ENCODE assay signal across 8 cellular contexts in genomic region chr17:38751803-38752118, GRCh38. TPM values are rescaled to one million over a fixed set of nuclear protein-coding genes. Genes with fewer than 3 reads are reported as not detected.
DNase-seq lines count a peak whose midpoint lies in the region; ATAC-seq and TF ChIP-seq lines count a peak whose summit lies in the region.

No MANE protein-coding gene starts in this region.

- no peaks in the 10 kb centered on the region for H3K9me2 ChIP-seq in GM23248 (ENCODE audit: insufficient read depth)

- POLR2A ChIA-PET in CD8-positive, alpha-beta T cell (lab: Charles Lee): interaction anchor here (0.7 to 2.7 kb wide), 11 partner anchors 13 to 118 kb away, joined by 3 to 14 read pairs (median 4); partner anchors contain the start of genes CISD3, LASP1, MLLT6 and PIP4K2B
- POLR2A ChIA-PET in T-cell (lab: Charles Lee): interaction anchor here in 1 of 2 donors (1.0 kb wide), 1 partner anchor 9 kb away, joined by 4 read pairs; no protein-coding TSS in a partner anchor

- peak overlapping the region; percentile 96 for H3K4me3 Mint-ChIP-seq in CD8-positive, alpha-beta T cell
- peak overlapping the region; percentile 88 to 99 (median 99) for H3K4me3 Mint-ChIP-seq in T-cell

- peaks cover 25% of the 10 kb centered on the region for H3K27me3 ChIP-seq in CD8-positive, alpha-beta T cell (ENCODE audit: insufficient read depth, low read length)
- no peaks in the 10 kb centered on the region for H3K27me3 ChIP-seq in GM23248 (replicated peaks; ENCODE audit: insufficient read depth)
- peaks cover 0 to 27% (median 0%) of the 10 kb centered on the region in 9 donors for H3K27me3 ChIP-seq in heart left ventricle
- H3K27me3 ChIP-seq in transverse colon: no peaks in the 10 kb centered on the region

- 0 to 1% methylated on average over 32 of the region's 32 CpGs for WGBS in GM23248 (ENCODE audit: low coverage in 1 of 2, low lambda C conversion rate in 2 of 2, missing lambda C conversion rate in 2 of 2), 2 experiments
- WGBS in adipose tissue, 3 donors: 0 to 1% (median 0%) methylated on average over 32 of the region's 32 CpGs
- WGBS in heart left ventricle, 4 donors: 0 to 1% (median 0%) methylated on average over 32 of the region's 32 CpGs
- 0 to 1% methylated on average over 27 to 32 of the region's 32 CpGs for WGBS in transverse colon (ENCODE audit: low coverage in 1 of 2), 2 donors

- peak overlapping the region; percentile 70 for H3K27ac ChIP-seq in CD8-positive, alpha-beta T cell (ENCODE audit: low read depth, low read length)
- H3K27ac ChIP-seq in GM23248: peak overlapping the region; percentile 70
- H3K27ac ChIP-seq in adipose tissue (ENCODE audit: low read depth, low read length): peak overlapping the region; percentile 80
- H3K27ac ChIP-seq in heart left ventricle: peak overlapping the region in 11 of 12 donors; percentile 87 to 99 (median 97)
- peak overlapping the region; percentile 88 to 96 (median 89) for H3K27ac ChIP-seq in transverse colon

- H3F3A ChIP-seq in GM23248 (ENCODE audit: insufficient read depth): peaks cover 4% of the 10 kb centered on the region; the same call in 1 of the 2 replicates

- H4K20me1 ChIP-seq in GM23248 (ENCODE audit: insufficient read depth): no peaks in the 10 kb centered on the region

- H2AFZ ChIP-seq in GM23248: peak overlapping the region; percentile 88

- peaks cover 51% of the 10 kb centered on the region for H3K79me2 ChIP-seq in GM23248 (ENCODE audit: insufficient read depth)

- intact Hi-C loops in CD8-positive, alpha-beta T cell (cut with DNase I, micrococcal nuclease): loop anchor here (1.0 to 5.0 kb wide), 15 partner anchors 21 to 449 kb away; partner anchors contain the start of genes CISD3 (in 2 of the 2), CWC25 (in 2 of the 2), PIP4K2B (in 2 of the 2) and RPL19 (in 2 of the 2)
- intact Hi-C loops in heart left ventricle (cut with DNase I): loop anchor here in 6 of 10 donors (1.0 to 5.0 kb wide), 7 partner anchors 21 to 401 kb away; partner anchors contain the start of genes PIP4K2B (in 5 of the 6), CISD3 (in 2 of the 6), LASP1 (in 1 of the 6) and PLXDC1 (in 1 of the 6)
- intact Hi-C loops in transverse colon (cut with DNase I; ENCODE audit: low total_unique reads): no loop called here

- peaks cover 20% of the 10 kb centered on the region for H3K27me3 Mint-ChIP-seq in CD8-positive, alpha-beta T cell (ENCODE audit: low read depth)
- H3K27me3 Mint-ChIP-seq in T-cell: peaks cover 11 to 34% of the 10 kb centered on the region in 2 donors

- TF ChIP-seq EP300 in transverse colon (IDR thresholded peaks at IDR 0.05; ENCODE audit: low read depth): no peak

- H3K4me1 Mint-ChIP-seq in CD8-positive, alpha-beta T cell (ENCODE audit: low read depth): peaks cover 56% of the 10 kb centered on the region
- peaks cover 52 to 62% (median 59%) of the 10 kb centered on the region in 3 donors for H3K4me1 Mint-ChIP-seq in T-cell

- H3K9me3 Mint-ChIP-seq in CD8-positive, alpha-beta T cell: no peaks in the 10 kb centered on the region
- no peaks in the 10 kb centered on the region for H3K9me3 Mint-ChIP-seq in T-cell

- H3K4me3 ChIP-seq in CD8-positive, alpha-beta T cell (ENCODE audit: low read depth, low read length): peak overlapping the region; percentile 88
- peak overlapping the region; percentile 76 for H3K4me3 ChIP-seq in GM23248
- peak overlapping the region; percentile 30 to 99 (median 90) for H3K4me3 ChIP-seq in heart left ventricle
- peak overlapping the region; percentile 39 to 95 (median 82) for H3K4me3 ChIP-seq in transverse colon

- in situ Hi-C loops in GM23248 (cut with MboI) (no loop called here), transverse colon (cut with MboI; ENCODE audit: low pct_ligation_motif_present in 1 of 4, low pct_unique_long_range_greater_than_20kb in 1 of 4, low sequenced_read_pairs in 3 of 4) (no loop called here)

- H3K27ac Mint-ChIP-seq in CD8-positive, alpha-beta T cell: peak overlapping the region; percentile 97
- peak overlapping the region; percentile 97 for H3K27ac Mint-ChIP-seq in T-cell

- peak overlapping the region; percentile 88 for H3K9ac ChIP-seq in GM23248

- ATAC-seq in CD8-positive, alpha-beta T cell: peak; percentile 25
- ATAC-seq in T-cell (replicated peaks in 1 of 4) (peak; percentile 35 to 56 (median 37)), heart left ventricle (peak; percentile 25 to 58 (median 42))

- H3K9me3 ChIP-seq in CD8-positive, alpha-beta T cell (ENCODE audit: low read length): no peaks in the 10 kb centered on the region
- H3K9me3 ChIP-seq in GM23248 (ENCODE audit: low read depth) (no peaks in the 10 kb centered on the region), heart left ventricle (no peaks in the 10 kb centered on the region), transverse colon (no peaks in the 10 kb centered on the region)

- peaks cover 58% of the 10 kb centered on the region for H3K4me1 ChIP-seq in CD8-positive, alpha-beta T cell (ENCODE audit: insufficient read depth, low read length)
- peaks cover 12% of the 10 kb centered on the region for H3K4me1 ChIP-seq in GM23248 (ENCODE audit: insufficient read depth)
- peaks cover 0 to 68% (median 42%) of the 10 kb centered on the region in 12 donors for H3K4me1 ChIP-seq in heart left ventricle
- peaks cover 4 to 60% (median 44%) of the 10 kb centered on the region in 4 donors for H3K4me1 ChIP-seq in transverse colon

- TF ChIP-seq CTCF in CD8-positive, alpha-beta T cell (IDR thresholded peaks at IDR 0.05): no peak
- no peak for TF ChIP-seq CTCF in heart left ventricle (IDR thresholded peaks at IDR 0.05)
- TF ChIP-seq CTCF in transverse colon (IDR thresholded peaks at IDR 0.05): no peak

- H3K36me3 Mint-ChIP-seq in CD8-positive, alpha-beta T cell: peaks cover 35% of the 10 kb centered on the region
- H3K36me3 Mint-ChIP-seq in T-cell: peaks cover 18% of the 10 kb centered on the region

- peak; percentile 66 to 93 (median 83) for DNase-seq in CD8-positive, alpha-beta T cell
- DNase-seq in GM23248: peak; percentile 92
- peak; percentile 53 for DNase-seq in NCI-H128 (lab: John Stamatoyannopoulos, UW; ENCODE audit: unreplicated experiment)
- DNase-seq in T-cell: peak; percentile 66 to 88 (median 83)
- DNase-seq in heart left ventricle: peak; percentile 76 to 88 (median 84)
- peak; percentile 83 for DNase-seq in pons (ENCODE audit: low spot score)
- DNase-seq in transverse colon: peak; percentile 88

- TF ChIP-seq POLR2A in heart left ventricle (IDR thresholded peaks at IDR 0.05) (no peak), transverse colon (IDR thresholded peaks at IDR 0.05) (no peak)

- peak overlapping the region; percentile 96 for H3K4me2 ChIP-seq in GM23248 (ENCODE audit: unreplicated experiment)

- H3K36me3 ChIP-seq in CD8-positive, alpha-beta T cell (ENCODE audit: insufficient read depth, low read length): peaks cover 11% of the 10 kb centered on the region
- H3K36me3 ChIP-seq in GM23248 (ENCODE audit: low read depth) (peaks cover 14% of the 10 kb centered on the region), heart left ventricle (peaks cover 0 to 31% (median 25%) of the 10 kb centered on the region in 9 donors), transverse colon (peaks cover 0 to 19% (median 5%) of the 10 kb centered on the region in 4 donors)

- CTCF ChIA-PET in CD8-positive, alpha-beta T cell (lab: Charles Lee): interaction anchor here (1.0 to 4.3 kb wide), 7 partner anchors 9 to 402 kb away, joined by 3 to 24 read pairs (median 4); partner anchors contain the start of gene RPL23
- CTCF ChIA-PET in T-cell (lab: Charles Lee): interaction anchor here in 1 of 2 donors (0.6 to 1.1 kb wide), 6 partner anchors 17 to 401 kb away, joined by 3 to 8 read pairs (median 3); partner anchors contain the start of gene EPOP

RNA-seq across cellular contexts. Expression of gene PSMB3, which starts 0.8 kb away (rescaled TPM):
- 10 to 100 TPM; 53.6 to 64.2 TPM for total RNA-seq in CD8-positive, alpha-beta T cell
- 149 and 227 TPM in 2 replicates for total RNA-seq in GM23248 (2014; rRNA removed; shearing (Covaris generic))
- polyA plus RNA-seq in GM23248 (2016; fragmentation: Nextera tagmentation; extraction: Ambion mirVana) (308 and 310 TPM in 2 replicates), adipose tissue (100 to 1,000 TPM in 2 of 3 donors, 10 to 100 TPM in 1; 76.8 to 190 (median 184) TPM), heart left ventricle (100 to 1,000 TPM; 298 to 304 TPM)
- total RNA-seq in T-cell (100 to 1,000 TPM in 3 of 5 donors, 10 to 100 TPM in 2; 81.2 to 116 (median 104) TPM), heart left ventricle (100 to 1,000 TPM; 145 to 305 (median 194) TPM), transverse colon (100 to 1,000 TPM; 137 to 169 (median 159) TPM)

RNA-seq across cellular contexts. Expression of gene PCGF2, which starts 3.6 kb away (rescaled TPM):
- not detected for total RNA-seq in CD8-positive, alpha-beta T cell
- total RNA-seq in GM23248 (2014; rRNA removed; shearing (Covaris generic)): 3.5 and 3.8 TPM in 2 replicates
- polyA plus RNA-seq in GM23248 (2016; fragmentation: Nextera tagmentation; extraction: Ambion mirVana) (4.6 and 5.5 TPM in 2 replicates), adipose tissue (10 to 100 TPM; 10.9 to 61.1 (median 15.8) TPM), heart left ventricle (10 to 100 TPM; 16.5 to 33.6 TPM)
- total RNA-seq in T-cell (under 1 TPM in 3 of 5 donors, not detected in 2; 0.28 to 0.69 (median 0.53) TPM), heart left ventricle (10 to 100 TPM in 7 of 9 donors, 1 to 10 TPM in 2; 3.8 to 26.3 (median 21.9) TPM), transverse colon (10 to 100 TPM in 3 of 4 donors, 1 to 10 TPM in 1; 9.1 to 41.9 (median 12.2) TPM)

RNA-seq across cellular contexts. Expression of gene CISD3, which starts 21.6 kb away (rescaled TPM):
- total RNA-seq in CD8-positive, alpha-beta T cell: 1 to 10 TPM; 3.5 to 5.7 TPM
- 6.1 and 7.2 TPM in 2 replicates for total RNA-seq in GM23248 (2014; rRNA removed; shearing (Covaris generic))
- 44.6 and 49.9 TPM in 2 replicates for polyA plus RNA-seq in GM23248 (2016; fragmentation: Nextera tagmentation; extraction: Ambion mirVana)
- total RNA-seq in T-cell: 10 to 100 TPM; 10.7 to 21.5 (median 17.7) TPM
- 10 to 100 TPM; 44.3 to 57.4 (median 51.1) TPM for polyA plus RNA-seq in adipose tissue
- 10 to 100 TPM; 21.2 to 80.3 (median 65.4) TPM for total RNA-seq in heart left ventricle
- polyA plus RNA-seq in heart left ventricle: 10 to 100 TPM; 61.4 to 65.1 TPM
- total RNA-seq in transverse colon: 10 to 100 TPM; 11.2 to 35.0 (median 20.5) TPM

RNA-seq across cellular contexts. Expression of gene MLLT6, which starts 46.7 kb away (rescaled TPM):
- 100 to 1,000 TPM; 313 to 316 TPM for total RNA-seq in CD8-positive, alpha-beta T cell
- total RNA-seq in GM23248 (2014; rRNA removed; shearing (Covaris generic)): 13.5 and 18.9 TPM in 2 replicates
- polyA plus RNA-seq in GM23248 (2016; fragmentation: Nextera tagmentation; extraction: Ambion mirVana) (2.4 and 3.1 TPM in 2 replicates), adipose tissue (10 to 100 TPM; 38.6 to 96.0 (median 42.9) TPM), heart left ventricle (10 to 100 TPM; 35.2 to 71.1 TPM)
- total RNA-seq in T-cell (100 to 1,000 TPM; 412 to 506 (median 480) TPM), heart left ventricle (10 to 100 TPM; 43.6 to 91.3 (median 68.3) TPM), transverse colon (100 to 1,000 TPM in 2 of 4 donors, 10 to 100 TPM in 2; 68.7 to 272 (median 100) TPM)

RNA-seq across cellular contexts. Expression of gene PIP4K2B, which starts 47.6 kb away (rescaled TPM):
- total RNA-seq in CD8-positive, alpha-beta T cell: 10 to 100 TPM in 1 of 2 experiments, 1 to 10 TPM in 1; 9.9 to 13.0 TPM
- 43.6 and 65.8 TPM in 2 replicates for total RNA-seq in GM23248 (2014; rRNA removed; shearing (Covaris generic))
- polyA plus RNA-seq in GM23248 (2016; fragmentation: Nextera tagmentation; extraction: Ambion mirVana) (12.8 and 13.4 TPM in 2 replicates), adipose tissue (10 to 100 TPM; 10.0 to 27.3 (median 18.8) TPM), heart left ventricle (10 to 100 TPM; 23.3 to 38.9 TPM)
- total RNA-seq in T-cell (10 to 100 TPM; 36.4 to 60.3 (median 52.6) TPM), heart left ventricle (10 to 100 TPM; 39.4 to 55.0 (median 48.5) TPM), transverse colon (10 to 100 TPM; 15.3 to 63.5 (median 23.5) TPM)

Comparison
In these comparisons a context has a peak if more than half of its experiments do, and no peak if none do; other contexts are left out.
1. Peak in every context shown above with its lines: DNase-seq, ATAC-seq, H3K4me3 ChIP-seq and H3K27ac ChIP-seq.